In genomic region chr15:67142142-67143092, GRCh38 we compare ENCODE assay signal across 11 cellular contexts.
DNase-seq lines count a peak whose midpoint lies in the region; ATAC-seq and TF ChIP-seq lines count a peak whose summit lies in the region.
"Had no signal": no experiment of that assay in that cellular context is flagged by ENCODE, and none has a peak within 500 bp of the region (broad histone marks: within the 10 kb centered on the region; RNA-seq: fewer than 3 reads in every experiment).

No MANE protein-coding gene starts in this region.

- no peak for TF ChIP-seq CTCF in foreskin keratinocyte (conservative IDR thresholded peaks at IDR 0.05)
- no peak for TF ChIP-seq CTCF in progenitor cell of endocrine pancreas (IDR thresholded peaks at IDR 0.05; ENCODE audit: unreplicated experiment)
- TF ChIP-seq CTCF in right lobe of liver (IDR thresholded peaks at IDR 0.05), result no peak

- no peaks in the 10 kb centered on the region for H3K36me3 ChIP-seq in right lobe of liver

- H3K9me3 Mint-ChIP-seq in progenitor cell of endocrine pancreas (ENCODE audit: low read depth), result no peaks in the 10 kb centered on the region

- no peak for TF ChIP-seq POLR2A in right lobe of liver (IDR thresholded peaks at IDR 0.05)

- H3K4me3 ChIP-seq in right lobe of liver, result no peak overlapping the region

- intact Hi-C loops in right lobe of liver (cut with DNase I), result no loop called here

- H3K27me3 ChIP-seq in foreskin keratinocyte, result no peaks in the 10 kb centered on the region
- H3K27me3 ChIP-seq in right lobe of liver, result no peaks in the 10 kb centered on the region

- DNase-seq in ELF-1 (ENCODE audit: low read depth, low spot score) (peak; percentile 68), T-helper 17 cell (no peak), foreskin keratinocyte (no peak), progenitor cell of endocrine pancreas (ENCODE audit: low spot score, unreplicated experiment) (no peak), NCI-H446 treated with DMSO at 0.1 percent for 48 hours (lab: John Stamatoyannopoulos, UW) (no peak), DMS 273 treated with DMSO at 0.1 percent for 48 hours (lab: John Stamatoyannopoulos, UW) (no peak), right lobe of liver (no peak), HUDEP-2 (lab: John Stamatoyannopoulos, UW; ENCODE audit: unreplicated experiment in 76 of 76) (no peak)
- DNase-seq: activated CD4-positive, alpha-beta T cell treated with anti-CD3 and anti-CD28 coated beads, Interleukin-2, amount 50 U/mL, for 1 hour; DND-41; stimulated activated naive CD4-positive, alpha-beta T cell treated with Interleukin-2 at 50 U/mL for 16 hours had no signal

- no peak overlapping the region for H3K27ac ChIP-seq in foreskin keratinocyte
- no peak overlapping the region for H3K27ac ChIP-seq in right lobe of liver

- H3K27me3 Mint-ChIP-seq in T-helper 17 cell, result no peaks in the 10 kb centered on the region
- no peaks in the 10 kb centered on the region for H3K27me3 Mint-ChIP-seq in progenitor cell of endocrine pancreas

- WGBS in right lobe of liver (ENCODE audit: insufficient coverage, low coverage, low lambda C conversion rate, missing lambda C conversion rate), result 76% methylated on average over 10 of the region's 12 CpGs

- H3K27ac Mint-ChIP-seq in T-helper 17 cell (peak overlapping the region; percentile 100), progenitor cell of endocrine pancreas (peak overlapping the region; percentile 33)

- H3K4me3 Mint-ChIP-seq in T-helper 17 cell (no peak overlapping the region), progenitor cell of endocrine pancreas (ENCODE audit: low read depth) (no peak overlapping the region)

- H3K36me3 Mint-ChIP-seq in T-helper 17 cell (ENCODE audit: low read depth) (no peaks in the 10 kb centered on the region), progenitor cell of endocrine pancreas (ENCODE audit: insufficient read depth) (no peaks in the 10 kb centered on the region)

- H3K9me3 ChIP-seq in T-helper 17 cell (ENCODE audit: control insufficient read depth, low read length, poor library complexity, severe bottlenecking), result no peaks in the 10 kb centered on the region
- no peaks in the 10 kb centered on the region for H3K9me3 ChIP-seq in right lobe of liver

- ATAC-seq in T-helper 17 cell (no peak), foreskin keratinocyte (peak; percentile 4), right lobe of liver (no peak)

- H3K4me1 Mint-ChIP-seq in T-helper 17 cell (peaks cover 76% of the 10 kb centered on the region), progenitor cell of endocrine pancreas (ENCODE audit: low read depth) (peaks cover 48% of the 10 kb centered on the region)

- H3K4me1 ChIP-seq in foreskin keratinocyte (peaks cover 71% of the 10 kb centered on the region), right lobe of liver (peaks cover 0 to 40% (median 13%) of the 10 kb centered on the region in 4 donors)
